Comparison of ENCODE assay signal across 14 cellular contexts in the genomic region with DNA sequence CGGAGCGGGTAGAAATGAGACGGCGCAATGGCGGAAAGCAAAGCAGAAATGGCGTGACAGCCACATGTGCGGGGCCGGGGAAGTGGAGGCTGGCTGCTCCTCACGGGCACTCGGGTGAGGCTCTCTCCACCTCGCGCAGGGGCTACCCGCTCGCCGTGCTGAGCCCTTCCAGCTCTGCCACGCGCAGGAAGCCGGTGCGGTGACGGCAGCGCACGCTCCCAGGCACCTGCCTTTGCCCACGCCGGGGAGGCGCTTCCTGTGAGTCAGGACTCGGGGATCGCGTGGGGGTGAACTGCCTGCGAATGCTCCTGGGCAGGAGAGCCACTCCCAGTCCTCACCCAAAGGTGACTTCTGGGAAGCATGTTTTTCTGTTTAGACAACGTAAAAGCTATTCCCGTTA.
DNase-seq lines count a peak whose midpoint lies in the region; ATAC-seq and TF ChIP-seq lines count a peak whose summit lies in the region.
"Had no signal": no experiment of that assay in that cellular context is flagged by ENCODE, and none has a peak within 500 bp of the region (broad histone marks: within the 10 kb centered on the region; RNA-seq: fewer than 3 reads in every experiment).

No MANE protein-coding gene starts in this region.

- H3K4me3 Mint-ChIP-seq in CD14-positive monocyte (no peak overlapping the region), nephron progenitor cell (no peak overlapping the region), HFFc6 (no peak overlapping the region)
- H3K4me3 Mint-ChIP-seq: GM23338, IgD-negative memory B cell had no signal

- ATAC-seq in GM18502 (IDR thresholded peaks at IDR 0.05; ENCODE audit: poor library complexity, unreplicated experiment): no peak
- ATAC-seq in GM18909 (IDR thresholded peaks at IDR 0.05; ENCODE audit: poor library complexity, unreplicated experiment): no peak
- ATAC-seq: GM23338 had no signal

- no peak for TF ChIP-seq CTCF in CD14-positive monocyte (IDR thresholded peaks at IDR 0.05)
- TF ChIP-seq CTCF in nephron progenitor cell (IDR thresholded peaks at IDR 0.05): no peak
- no peak for TF ChIP-seq CTCF in HFFc6 (IDR thresholded peaks at IDR 0.05)

- H3K9me3 Mint-ChIP-seq in CD14-positive monocyte (peaks cover 0 to 1% (median 0%) of the 10 kb centered on the region in 7 donors), nephron progenitor cell (peaks cover 3% of the 10 kb centered on the region), HFFc6 (peaks cover 70% of the 10 kb centered on the region)

- no peaks in the 10 kb centered on the region for H3K36me3 Mint-ChIP-seq in CD14-positive monocyte
- no peaks in the 10 kb centered on the region for H3K36me3 Mint-ChIP-seq in nephron progenitor cell (ENCODE audit: low read depth)
- peaks cover 13% of the 10 kb centered on the region for H3K36me3 Mint-ChIP-seq in HFFc6 (ENCODE audit: low read depth)
- H3K36me3 Mint-ChIP-seq: CD4-positive, CD25-positive, alpha-beta regulatory T cell; IgD-negative memory B cell had no signal

- H3K27ac Mint-ChIP-seq in CD14-positive monocyte (peak overlapping the region in 1 of 7 donors; percentile 37), nephron progenitor cell (peak overlapping the region; percentile 81), HFFc6 (no peak overlapping the region)
- H3K27ac Mint-ChIP-seq: CD4-positive, CD25-positive, alpha-beta regulatory T cell; GM23338; H9; IgD-negative memory B cell had no signal

- H3K27me3 Mint-ChIP-seq in CD14-positive monocyte (ENCODE audit: low read depth in 3 of 3): peaks cover 2 to 3% (median 2%) of the 10 kb centered on the region in 3 donors
- H3K27me3 Mint-ChIP-seq in nephron progenitor cell (ENCODE audit: low read depth, poor library complexity): peaks cover 6% of the 10 kb centered on the region
- H3K27me3 Mint-ChIP-seq in HFFc6 (ENCODE audit: insufficient read depth): no peaks in the 10 kb centered on the region
- H3K27me3 Mint-ChIP-seq: CD4-positive, CD25-positive, alpha-beta regulatory T cell had no signal

- intact Hi-C loops in CD14-positive monocyte (cut with micrococcal nuclease): no loop called here

- peak; percentile 15 for DNase-seq in CD14-positive monocyte (ENCODE audit: low spot score)
- DNase-seq in NCI-H2171 treated with DMSO at 0.1 percent for 48 hours (lab: John Stamatoyannopoulos, UW): peak; percentile 70
- DNase-seq in nephron progenitor cell: no peak
- no peak for DNase-seq in HFFc6
- DNase-seq in activated naive CD4-positive, alpha-beta T cell (lab: John Stamatoyannopoulos, UW): no peak
- DNase-seq: BE2C; Calu3; CD4-positive, CD25-positive, alpha-beta regulatory T cell; DMS 273 treated with DMSO at 0.1 percent for 48 hours; H9 had no signal

- H3K4me1 Mint-ChIP-seq in CD14-positive monocyte: no peaks in the 10 kb centered on the region
- H3K4me1 Mint-ChIP-seq in nephron progenitor cell: peaks cover 40% of the 10 kb centered on the region
- H3K4me1 Mint-ChIP-seq in HFFc6 (ENCODE audit: low read depth): no peaks in the 10 kb centered on the region
- H3K4me1 Mint-ChIP-seq: GM23338, H9, IgD-negative memory B cell had no signal

Comparison
In these comparisons a context has a peak if more than half of its experiments do, and no peak if none do; other contexts are left out.
1. DNase-seq: peak in CD14-positive monocyte (single experiment) and NCI-H2171 treated with DMSO at 0.1 percent for 48 hours (single experiment); none in nephron progenitor cell (single experiment), HFFc6 (single experiment) and activated naive CD4-positive, alpha-beta T cell (0 of 4).